Comparison of ENCODE assay signal across 13 cellular contexts in the genomic region with DNA sequence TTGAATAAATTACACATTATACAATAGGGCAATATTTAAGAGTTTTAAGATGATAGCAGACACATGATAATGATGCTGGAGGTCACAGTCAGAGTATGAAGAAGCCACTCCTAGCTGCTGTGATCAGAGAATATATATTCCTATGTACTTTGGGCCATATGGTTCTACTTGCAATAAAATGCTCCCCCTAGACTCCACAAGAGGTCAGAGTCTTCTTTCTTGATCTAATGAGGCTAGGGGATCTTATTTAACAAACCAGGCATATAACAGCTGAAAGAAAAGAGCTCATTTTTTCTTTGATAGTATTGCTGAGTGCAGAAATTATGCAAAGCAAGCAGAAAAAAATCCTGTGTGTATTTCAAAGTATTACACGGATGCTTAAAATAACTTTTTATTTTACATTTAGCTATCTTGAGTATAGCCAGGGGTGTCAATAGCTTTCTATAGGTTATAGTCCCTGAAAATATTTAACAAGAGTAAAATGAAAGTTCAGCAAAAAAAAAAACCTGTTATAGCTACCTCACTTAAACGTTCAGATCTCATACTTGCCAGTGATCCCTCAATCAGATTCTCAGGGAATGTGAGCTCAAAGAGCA.
A peak's percentile ranks its signal among the peaks of the same experiment; 100 is the strongest.
DNase-seq lines count a peak whose midpoint lies in the region; ATAC-seq and TF ChIP-seq lines count a peak whose summit lies in the region.
"Had no signal": no experiment of that assay in that cellular context is flagged by ENCODE, and none has a peak within 500 bp of the region (broad histone marks: within the 10 kb centered on the region; RNA-seq: fewer than 3 reads in every experiment).

No MANE protein-coding gene starts in this region.

- no peaks in the 10 kb centered on the region for H3K9me3 ChIP-seq in tibial artery
- H3K9me3 ChIP-seq: left lung had no signal

- CTCF ChIA-PET in BJ (lab: Yijun Ruan, JAX) = no interaction called here

- DNase-seq in BJ (ENCODE audit: low read depth) (no peak), HT-29 (ENCODE audit: low spot score) (peak; percentile 41), SW480 (ENCODE audit: low spot score) (peak; percentile 13), iris pigment epithelial cell (ENCODE audit: low read depth) (peak; percentile 14), AML-193 (lab: John Stamatoyannopoulos, UW) (no peak), tibial artery (no peak), Right ventricle myocardium inferior (ENCODE audit: missing footprints) (no peak)
- DNase-seq: activated naive CD4-positive, alpha-beta T cell treated with anti-CD3 and anti-CD28 coated beads, Interleukin-2, amount 10 ng/mL, durations not matched to agents 7 days and 5 days; GDM1; left lung had no signal

- H3K27me3 ChIP-seq in BJ (ENCODE audit: control insufficient read depth, insufficient read depth, low read length) (no peaks in the 10 kb centered on the region), tibial artery (no peaks in the 10 kb centered on the region)
- H3K27me3 ChIP-seq: left lung had no signal

- H3K36me3 ChIP-seq in BJ (ENCODE audit: control insufficient read depth, insufficient read depth, low read length) = no peaks in the 10 kb centered on the region
- H3K36me3 ChIP-seq in tibial artery = no peaks in the 10 kb centered on the region
- H3K36me3 ChIP-seq: left lung had no signal

- H3K4me3 ChIP-seq in BJ (ENCODE audit: low read depth, low read length) (no peak overlapping the region), tibial artery (no peak overlapping the region)
- H3K4me3 ChIP-seq: left lung had no signal

- no peaks in the 10 kb centered on the region for H3K4me1 ChIP-seq in tibial artery
- H3K4me1 ChIP-seq: left lung had no signal

- ATAC-seq in GM18907 (IDR thresholded peaks at IDR 0.05; ENCODE audit: unreplicated experiment) (no peak), Right ventricle myocardium inferior (no peak)
- ATAC-seq: activated CD4-positive, CD25-positive, alpha-beta regulatory T cell treated with anti-CD3 and anti-CD28 coated beads, Interleukin-2, amount 50 U/mL, for 24 hours; left lung; Panc1 had no signal

- H3K27ac ChIP-seq in tibial artery = no peak overlapping the region
- H3K27ac ChIP-seq: left lung had no signal

- POLR2A ChIA-PET in BJ (lab: Charles Lee) = no interaction called here

- intact Hi-C loops in tibial artery (cut with DNase I; ENCODE audit: low total_unique reads) = no loop called here
- intact Hi-C loops in Right ventricle myocardium inferior (cut with DNase I) = no loop called here

- TF ChIP-seq CTCF in BJ (IDR thresholded peaks at IDR 0.05; ENCODE audit: insufficient read depth, low read depth, low read length) = peak; percentile 17; the same call in 1 of the 2 replicates
- no peak for TF ChIP-seq CTCF in tibial artery (IDR thresholded peaks at IDR 0.05)

Comparison
In these comparisons a context has a peak if more than half of its experiments do, and no peak if none do; other contexts are left out.
1. DNase-seq: peak in HT-29 (single experiment), SW480 (single experiment) and iris pigment epithelial cell (single experiment); none in BJ (single experiment), AML-193 (0 of 2), tibial artery (0 of 2) and Right ventricle myocardium inferior (single experiment).